ENCODE assay signal across 13 cellular contexts in the genomic region with DNA sequence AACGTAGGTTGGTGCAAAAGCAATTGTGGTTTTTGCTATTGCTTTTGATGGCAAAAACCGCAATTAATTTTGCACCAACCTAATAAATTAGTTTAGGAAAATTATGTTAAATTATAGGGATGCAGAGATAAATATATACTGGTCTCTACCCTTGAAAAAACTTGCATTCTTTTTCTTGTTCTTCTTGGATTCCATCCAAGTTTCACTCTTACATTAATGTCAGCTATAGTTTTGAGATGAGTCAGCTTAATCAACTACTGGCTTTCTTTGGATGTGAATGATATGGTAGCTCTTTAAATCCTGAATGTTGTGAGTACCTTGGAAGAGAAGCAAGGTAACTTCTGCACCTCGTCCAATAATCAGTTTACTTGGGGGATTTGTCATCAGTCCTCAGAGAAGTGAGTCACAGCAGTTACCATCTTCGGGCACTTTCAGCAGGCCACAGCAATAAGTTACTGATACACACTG.
DNase-seq lines count a peak whose midpoint lies in the region; ATAC-seq, FAIRE-seq and TF ChIP-seq lines count a peak whose summit lies in the region.
"Had no signal": no experiment of that assay in that cellular context is flagged by ENCODE, and none has a peak within 500 bp of the region (broad histone marks: within the 10 kb centered on the region; RNA-seq: fewer than 3 reads in every experiment).

No MANE protein-coding gene starts in this region.

- in situ Hi-C loops in GM12878 (cut with MboI): no loop called here

- DNase-seq in GM12878 (ENCODE audit: low read depth, low spot score): no peak
- DNase-seq in kidney tubule cell (ENCODE audit: low spot score): peak; percentile 77
- DNase-seq in hepatic stellate cell (ENCODE audit: low spot score): no peak
- DNase-seq in NCI-H2081 (lab: John Stamatoyannopoulos, UW): no peak
- no peak for DNase-seq in NCI-H2107 (lab: John Stamatoyannopoulos, UW)
- DNase-seq: brain microvascular endothelial cell, endodermal cell, NCI-H1436 treated with DMSO at 0.1 percent for 48 hours had no signal

- no peaks in the 10 kb centered on the region for H3K4me1 ChIP-seq in GM12878 (ENCODE audit: control insufficient read depth, insufficient read depth, low read length)
- H3K4me1 ChIP-seq: tibial nerve had no signal

- TF ChIP-seq POLR2A in GM12878 (IDR thresholded peaks at IDR 0.05; ENCODE audit: low read depth, low read length): no peak

- no peak overlapping the region for H3K4me2 ChIP-seq in GM12878 (ENCODE audit: control insufficient read depth, insufficient read depth)

- CTCF ChIA-PET in GM12878 (lab: Yijun Ruan, JAX): no interaction called here

- no peaks in the 10 kb centered on the region for H3K27me3 ChIP-seq in GM12878 (replicated peaks in 1 of 2; ENCODE audit: control insufficient read depth in 2 of 2, insufficient read depth in 2 of 2, low read length in 1 of 2)
- H3K27me3 ChIP-seq: brain microvascular endothelial cell, tibial nerve had no signal

- peak; percentile 56 for FAIRE-seq in GM12878 (lab: Jason Lieb, UNC)
- FAIRE-seq: H1 had no signal

- no peak for TF ChIP-seq CTCF in GM12878 (IDR thresholded peaks at IDR 0.05 in 2 of 3, conservative IDR thresholded peaks at IDR 0.05 in 1 of 3; ENCODE audit: control insufficient read depth in 2 of 3, extremely low read depth in 1 of 3, insufficient read depth in 1 of 3, low read depth in 3 of 3, low read length in 3 of 3)

- no peaks in the 10 kb centered on the region for H3K79me2 ChIP-seq in GM12878 (ENCODE audit: control insufficient read depth, insufficient read depth, low read length)

- TF ChIP-seq RAD21 in Ishikawa (IDR thresholded peaks at IDR 0.05; ENCODE audit: low read depth): no peak
- TF ChIP-seq RAD21 in GM12878 (IDR thresholded peaks at IDR 0.05; ENCODE audit: insufficient read depth, low read depth, low read length): no peak

- RAD21 ChIA-PET in GM12878 (lab: Charles Lee; ENCODE audit: unreplicated experiment): no interaction called here

- SMC1A ChIA-PET in GM12878 (lab: Charles Lee; ENCODE audit: uncharacterized antibody, unreplicated experiment): no interaction called here

- ATAC-seq in GM18511 (IDR thresholded peaks at IDR 0.05; ENCODE audit: unreplicated experiment) (peak; percentile 77), GM12878 (no peak), HG02885 (IDR thresholded peaks at IDR 0.05; ENCODE audit: poor library complexity, unreplicated experiment) (no peak)

- no peak overlapping the region for H3K4me3 ChIP-seq in GM12878
- H3K4me3 ChIP-seq: tibial nerve had no signal

- H3K9ac ChIP-seq in GM12878 (ENCODE audit: control insufficient read depth, insufficient read depth, low read length): no peak overlapping the region

- H3K36me3 ChIP-seq in GM12878 (ENCODE audit: control insufficient read depth in 2 of 2, insufficient read depth in 2 of 2, low read length in 1 of 2): no peaks in the 10 kb centered on the region
- H3K36me3 ChIP-seq: brain microvascular endothelial cell, tibial nerve had no signal

- POLR2A ChIA-PET in GM12878 (lab: Charles Lee): no interaction called here

- 34% methylated on average over 4 of the region's 4 CpGs for WGBS in GM12878 (ENCODE audit: insufficient coverage, insufficient replicate concordance, low lambda C conversion rate, missing lambda C conversion rate)

- intact Hi-C loops in GM12878 (cut with micrococcal nuclease; ENCODE audit: unreplicated experiment): no loop called here

- BruUV-seq in GM12878 (replicated peaks; lab: Mats Ljungman, UMichigan): no TSS peak

- H3K9me3 ChIP-seq in GM12878 (replicated peaks; ENCODE audit: control insufficient read depth, insufficient read depth, low read length): no peaks in the 10 kb centered on the region
- H3K9me3 ChIP-seq: tibial nerve had no signal

- H2AFZ ChIP-seq in GM12878 (ENCODE audit: control insufficient read depth, low read depth, low read length): no peak overlapping the region

- H4K20me1 ChIP-seq in GM12878 (ENCODE audit: control insufficient read depth, insufficient read depth): no peaks in the 10 kb centered on the region

- no peak for TF ChIP-seq EP300 in Ishikawa (IDR thresholded peaks at IDR 0.05; ENCODE audit: borderline replicate concordance)
- no peak for TF ChIP-seq EP300 in GM12878 (IDR thresholded peaks at IDR 0.05; ENCODE audit: borderline replicate concordance in 1 of 2, control insufficient read depth in 1 of 2, low read depth in 2 of 2, low read length in 2 of 2)

- H3K27ac ChIP-seq in GM12878 (ENCODE audit: control insufficient read depth, insufficient read depth): no peak overlapping the region
- H3K27ac ChIP-seq: brain microvascular endothelial cell, tibial nerve had no signal

TF ChIP-seq in Ishikawa, 13 proteins besides CTCF, POLR2A, EP300 and RAD21:
- TF ChIP-seq, protein P1, sequence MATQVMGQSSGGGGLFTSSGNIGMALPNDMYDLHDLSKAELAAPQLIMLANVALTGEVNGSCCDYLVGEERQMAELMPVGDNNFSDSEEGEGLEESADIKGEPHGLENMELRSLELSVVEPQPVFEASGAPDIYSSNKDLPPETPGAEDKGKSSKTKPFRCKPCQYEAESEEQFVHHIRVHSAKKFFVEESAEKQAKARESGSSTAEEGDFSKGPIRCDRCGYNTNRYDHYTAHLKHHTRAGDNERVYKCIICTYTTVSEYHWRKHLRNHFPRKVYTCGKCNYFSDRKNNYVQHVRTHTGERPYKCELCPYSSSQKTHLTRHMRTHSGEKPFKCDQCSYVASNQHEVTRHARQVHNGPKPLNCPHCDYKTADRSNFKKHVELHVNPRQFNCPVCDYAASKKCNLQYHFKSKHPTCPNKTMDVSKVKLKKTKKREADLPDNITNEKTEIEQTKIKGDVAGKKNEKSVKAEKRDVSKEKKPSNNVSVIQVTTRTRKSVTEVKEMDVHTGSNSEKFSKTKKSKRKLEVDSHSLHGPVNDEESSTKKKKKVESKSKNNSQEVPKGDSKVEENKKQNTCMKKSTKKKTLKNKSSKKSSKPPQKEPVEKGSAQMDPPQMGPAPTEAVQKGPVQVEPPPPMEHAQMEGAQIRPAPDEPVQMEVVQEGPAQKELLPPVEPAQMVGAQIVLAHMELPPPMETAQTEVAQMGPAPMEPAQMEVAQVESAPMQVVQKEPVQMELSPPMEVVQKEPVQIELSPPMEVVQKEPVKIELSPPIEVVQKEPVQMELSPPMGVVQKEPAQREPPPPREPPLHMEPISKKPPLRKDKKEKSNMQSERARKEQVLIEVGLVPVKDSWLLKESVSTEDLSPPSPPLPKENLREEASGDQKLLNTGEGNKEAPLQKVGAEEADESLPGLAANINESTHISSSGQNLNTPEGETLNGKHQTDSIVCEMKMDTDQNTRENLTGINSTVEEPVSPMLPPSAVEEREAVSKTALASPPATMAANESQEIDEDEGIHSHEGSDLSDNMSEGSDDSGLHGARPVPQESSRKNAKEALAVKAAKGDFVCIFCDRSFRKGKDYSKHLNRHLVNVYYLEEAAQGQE (IDR thresholded peaks at IDR 0.05; ENCODE audit: low read depth): no peak
- TF ChIP-seq NFIC (IDR thresholded peaks at IDR 0.05) (peak; percentile 64), MAX (IDR thresholded peaks at IDR 0.05) (no peak)
TF ChIP-seq in Ishikawa: peak in this region for 1.

TF ChIP-seq in GM12878, 131 proteins besides CTCF, POLR2A, EP300 and RAD21:
- TF ChIP-seq RUNX3 (IDR thresholded peaks at IDR 0.05; ENCODE audit: low read length) (no peak), JUNB (IDR thresholded peaks at IDR 0.05) (peak; percentile 64), ATF7 (IDR thresholded peaks at IDR 0.05; ENCODE audit: low read depth) (no peak), PAX8 (IDR thresholded peaks at IDR 0.05) (no peak), CREM (IDR thresholded peaks at IDR 0.05; ENCODE audit: low read depth) (no peak), CREB1 (IDR thresholded peaks at IDR 0.05; ENCODE audit: low read depth) (no peak), NR2C2 (IDR thresholded peaks at IDR 0.05; ENCODE audit: borderline replicate concordance, control insufficient read depth, insufficient read length, low read depth) (no peak), SP1 (IDR thresholded peaks at IDR 0.05; ENCODE audit: low read depth, low read length) (no peak), HDAC6 (IDR thresholded peaks at IDR 0.05; ENCODE audit: unreplicated experiment) (no peak)
TF ChIP-seq in GM12878: peak in this region for 1.
